ENCODE assay signal across 10 cellular contexts in genomic region chr2:42793314-42794270, GRCh38. TPM values are rescaled to one million over a fixed set of nuclear protein-coding genes. Genes with fewer than 3 reads are reported as not detected.
DNase-seq lines count a peak whose midpoint lies in the region; ATAC-seq lines count a peak whose summit lies in the region.
"Had no signal": no experiment of that assay in that cellular context is flagged by ENCODE, and none has a peak within 500 bp of the region (broad histone marks: within the 10 kb centered on the region; RNA-seq: fewer than 3 reads in every experiment).

No MANE protein-coding gene starts in this region.

- no peaks in the 10 kb centered on the region for H3K9me3 Mint-ChIP-seq in activated naive CD4-positive, alpha-beta T cell treated with anti-CD3 and anti-CD28 coated beads, Interleukin-2, amount 10 ng/mL, durations not matched to agents 7 days and 5 days

- peaks cover 35% of the 10 kb centered on the region for H3K27me3 ChIP-seq in ectodermal cell (ENCODE audit: control insufficient read depth, insufficient read depth, low read length, poor library complexity, severe bottlenecking)
- no peaks in the 10 kb centered on the region for H3K27me3 ChIP-seq in mononuclear cell (ENCODE audit: insufficient read depth, low read length)
- no peaks in the 10 kb centered on the region for H3K27me3 ChIP-seq in aorta (ENCODE audit: control insufficient read depth in 1 of 2, insufficient read depth in 2 of 2, low read length in 1 of 2)

- peak overlapping the region; percentile 41 for H3K27ac ChIP-seq in ectodermal cell (ENCODE audit: insufficient read depth, low read depth, low read length, poor library complexity, severe bottlenecking)
- H3K27ac ChIP-seq in aorta (ENCODE audit: low read depth in 1 of 2, low read length in 2 of 2), result peak overlapping the region; percentile 87 to 96
- H3K27ac ChIP-seq: epithelial cell of prostate had no signal

- H3K9me3 ChIP-seq in ectodermal cell (ENCODE audit: control insufficient read depth, low read length) (no peaks in the 10 kb centered on the region), mononuclear cell (ENCODE audit: low read depth, low read length) (no peaks in the 10 kb centered on the region), aorta (ENCODE audit: control insufficient read depth, low read length) (no peaks in the 10 kb centered on the region)

- H3K4me1 Mint-ChIP-seq in activated naive CD4-positive, alpha-beta T cell treated with anti-CD3 and anti-CD28 coated beads, Interleukin-2, amount 10 ng/mL, durations not matched to agents 7 days and 5 days, result peaks cover 14% of the 10 kb centered on the region

- H3K27me3 Mint-ChIP-seq in activated naive CD4-positive, alpha-beta T cell treated with anti-CD3 and anti-CD28 coated beads, Interleukin-2, amount 10 ng/mL, durations not matched to agents 7 days and 5 days, result peaks cover 56% of the 10 kb centered on the region

- WGBS in ectodermal cell, 2 experiments, result 22 to 24% methylated on average over 24 of the region's 24 CpGs
- WGBS in aorta, 2 donors, result 8% methylated on average over 24 of the region's 24 CpGs

- no peak for DNase-seq in activated naive CD4-positive, alpha-beta T cell treated with anti-CD3 and anti-CD28 coated beads, Interleukin-2, amount 10 ng/mL, durations not matched to agents 7 days and 5 days
- DNase-seq in activated naive CD4-positive, alpha-beta T cell (lab: John Stamatoyannopoulos, UW), result no peak
- no peak for DNase-seq in aorta
- no peak for DNase-seq in NCI-H510A (lab: John Stamatoyannopoulos, UW)
- DNase-seq in NCI-H2081 (lab: John Stamatoyannopoulos, UW), result no peak
- DNase-seq: NCI-H1694 had no signal

- CTCF ChIA-PET in activated naive CD4-positive, alpha-beta T cell treated with anti-CD3 and anti-CD28 coated beads, Interleukin-2, amount 10 ng/mL, durations not matched to agents 7 days and 5 days (lab: Charles Lee), result no interaction called here

- H3K4me1 ChIP-seq in ectodermal cell (ENCODE audit: control insufficient read depth, insufficient read depth, low read length) (no peaks in the 10 kb centered on the region), mononuclear cell (ENCODE audit: insufficient read depth, low read length) (peaks cover 31% of the 10 kb centered on the region), aorta (ENCODE audit: control insufficient read depth in 1 of 2, insufficient read depth in 2 of 2, low read length in 2 of 2) (no peaks in the 10 kb centered on the region)

- H3K27ac Mint-ChIP-seq in activated naive CD4-positive, alpha-beta T cell treated with anti-CD3 and anti-CD28 coated beads, Interleukin-2, amount 10 ng/mL, durations not matched to agents 7 days and 5 days, result no peak overlapping the region

- H3K4me3 ChIP-seq in ectodermal cell (ENCODE audit: insufficient read depth, low read depth, low read length), result peak overlapping the region; percentile 52
- peak overlapping the region; percentile 65 for H3K4me3 ChIP-seq in mononuclear cell (ENCODE audit: low read length)
- peak overlapping the region; percentile 35 to 45 for H3K4me3 ChIP-seq in aorta (ENCODE audit: low read length in 2 of 2)

- H3K36me3 Mint-ChIP-seq in activated naive CD4-positive, alpha-beta T cell treated with anti-CD3 and anti-CD28 coated beads, Interleukin-2, amount 10 ng/mL, durations not matched to agents 7 days and 5 days, result peaks cover 1% of the 10 kb centered on the region

- peak overlapping the region; percentile 33 for H3K4me3 Mint-ChIP-seq in activated naive CD4-positive, alpha-beta T cell treated with anti-CD3 and anti-CD28 coated beads, Interleukin-2, amount 10 ng/mL, durations not matched to agents 7 days and 5 days

- ATAC-seq in aorta (ENCODE audit: low FRiP score) (peak; percentile 58), HG02642 (IDR thresholded peaks at IDR 0.05; ENCODE audit: poor library complexity, unreplicated experiment) (no peak)

- H3K36me3 ChIP-seq in ectodermal cell (ENCODE audit: control insufficient read depth, insufficient read depth, low read length) (no peaks in the 10 kb centered on the region), aorta (ENCODE audit: control insufficient read depth in 1 of 2, insufficient read depth in 2 of 2, low read length in 1 of 2) (no peaks in the 10 kb centered on the region)

- intact Hi-C loops in aorta (cut with DNase I), result no loop called here

RNA-seq across cellular contexts. Expression of gene HAAO, which starts 1.2 kb away (rescaled TPM):
- 4.5 TPM for polyA plus RNA-seq in ectodermal cell (2013, experiment 1 of 4)
- 3.1 TPM for polyA plus RNA-seq in ectodermal cell (2013, experiment 2 of 4)
- polyA plus RNA-seq in ectodermal cell (2013, experiment 3 of 4), result 3.0 TPM
- 3.7 TPM for polyA plus RNA-seq in ectodermal cell (2013, experiment 4 of 4)
- total RNA-seq in mononuclear cell, result 3.9 TPM
- 10 to 100 TPM; 22.0 to 29.1 TPM for total RNA-seq in aorta
- 10 to 100 TPM; 33.4 to 54.5 TPM for polyA plus RNA-seq in aorta

RNA-seq across cellular contexts. Expression of gene OXER1, which starts 29.7 kb away (rescaled TPM):
- 0.81 TPM for polyA plus RNA-seq in ectodermal cell (2013, experiment 1 of 4)
- 1.3 TPM for polyA plus RNA-seq in ectodermal cell (2013, experiment 2 of 4)
- polyA plus RNA-seq in ectodermal cell (2013, experiment 3 of 4), result 1.4 TPM
- polyA plus RNA-seq in ectodermal cell (2013, experiment 4 of 4), result 0.81 TPM
- 0.63 TPM for total RNA-seq in mononuclear cell
- 1 to 10 TPM; 2.2 to 4.2 TPM for total RNA-seq in aorta
- polyA plus RNA-seq in aorta, result 1 to 10 TPM; 3.0 to 6.2 TPM
